13 cellular contexts compared by ENCODE assay signal in genomic region chr4:5747746-5748365, GRCh38. TPM values are rescaled to one million over a fixed set of nuclear protein-coding genes. Genes with fewer than 3 reads are reported as not detected.
DNase-seq lines count a peak whose midpoint lies in the region; ATAC-seq and TF ChIP-seq lines count a peak whose summit lies in the region.
"Had no signal": no experiment of that assay in that cellular context is flagged by ENCODE, and none has a peak within 500 bp of the region (broad histone marks: within the 10 kb centered on the region; RNA-seq: fewer than 3 reads in every experiment).

No MANE protein-coding gene starts in this region.

- no peak for TF ChIP-seq EP300 in stomach (IDR thresholded peaks at IDR 0.05)

- ATAC-seq in PC-3 (peak; percentile 75), HG02938 (IDR thresholded peaks at IDR 0.05; ENCODE audit: unreplicated experiment) (no peak)
- ATAC-seq in stimulated activated naive CD8-positive, alpha-beta T cell treated with anti-CD3 and anti-CD28 coated beads, Interleukin-15, amount 100 ng/mL, for 72 hours: no peak

- H3K4me2 ChIP-seq in PC-3 (ENCODE audit: low read length): peak overlapping the region; percentile 67

- peaks cover 19% of the 10 kb centered on the region for H3K4me1 ChIP-seq in PC-3 (ENCODE audit: insufficient read depth, low read length)
- peaks cover 0 to 7% (median 0%) of the 10 kb centered on the region in 4 donors for H3K4me1 ChIP-seq in stomach

- POLR2A ChIA-PET in PC-3 (lab: Charles Lee; ENCODE audit: unreplicated experiment): interaction anchor here (0.6 kb wide), 1 partner anchor 1500 kb away, joined by 5 read pairs; no protein-coding TSS in a partner anchor

- H3K4me3 ChIP-seq in AG09309 (ENCODE audit: control insufficient read depth, low read depth, low read length) (no peak overlapping the region), PC-3 (ENCODE audit: low read length) (no peak overlapping the region), epithelial cell of proximal tubule (ENCODE audit: low read depth, low read length) (no peak overlapping the region), stomach (no peak overlapping the region)
- H3K4me3 ChIP-seq: MG63 had no signal

- H3K9me3 ChIP-seq in PC-3 (ENCODE audit: low read length) (no peaks in the 10 kb centered on the region), stomach (no peaks in the 10 kb centered on the region)
- H3K9me3 ChIP-seq: MG63 had no signal

- no peak overlapping the region for H2AFZ ChIP-seq in PC-3 (ENCODE audit: low read length)

- intact Hi-C loops in PC-3 (cut with micrococcal nuclease) (loop anchor here (5.0 kb wide), 1 partner anchor 111 kb away; no protein-coding TSS in a partner anchor), stomach (cut with DNase I; ENCODE audit: low total_unique reads) (no loop called here)

- H3K27me3 ChIP-seq in PC-3 (ENCODE audit: low read length) (no peaks in the 10 kb centered on the region), stomach (no peaks in the 10 kb centered on the region)
- H3K27me3 ChIP-seq: MG63 had no signal

- H3K9me3 Mint-ChIP-seq in stimulated activated naive CD8-positive, alpha-beta T cell treated with anti-CD3 and anti-CD28 coated beads, Interleukin-15, amount 100 ng/mL, for 72 hours: no peaks in the 10 kb centered on the region
- H3K9me3 Mint-ChIP-seq: central memory CD8-positive, alpha-beta T cell had no signal

- H4K20me1 ChIP-seq in PC-3 (ENCODE audit: low read length): no peaks in the 10 kb centered on the region

- H3K79me2 ChIP-seq in PC-3 (ENCODE audit: low read length): no peaks in the 10 kb centered on the region

- no TSS peak for BruUV-seq in PC-3 (replicated peaks; lab: Mats Ljungman, UMichigan)

- TF ChIP-seq CTCF in AG09309 (IDR thresholded peaks at IDR 0.05; ENCODE audit: control insufficient read depth, insufficient read depth, low read depth, low read length, missing control alignments): no peak
- TF ChIP-seq CTCF in PC-3 (conservative IDR thresholded peaks at IDR 0.05; ENCODE audit: low read depth, low read length): no peak
- TF ChIP-seq CTCF in epithelial cell of proximal tubule (conservative IDR thresholded peaks at IDR 0.05; ENCODE audit: low read depth, low read length): no peak
- TF ChIP-seq CTCF in stomach (IDR thresholded peaks at IDR 0.05): no peak

- TF ChIP-seq POLR2A in stomach (IDR thresholded peaks at IDR 0.05): no peak

- peak; percentile 95 for DNase-seq in AG09309 (ENCODE audit: low read depth)
- DNase-seq in PC-3: peak; percentile 87
- peak; percentile 90 for DNase-seq in epithelial cell of proximal tubule (ENCODE audit: low read depth)
- DNase-seq in mesenteric fat pad (ENCODE audit: low spot score): peak; percentile 28
- no peak for DNase-seq in stimulated activated naive CD8-positive, alpha-beta T cell treated with anti-CD3 and anti-CD28 coated beads, Interleukin-15, amount 100 ng/mL, for 72 hours
- DNase-seq in stomach: no peak
- DNase-seq in NCI-H1092 (lab: John Stamatoyannopoulos, UW): no peak
- DNase-seq: CD8-positive, alpha-beta memory T cell; MG63; NCI-H526; T-helper 1 cell had no signal

- H3K36me3 ChIP-seq in PC-3 (ENCODE audit: low read depth, low read length) (peaks cover 23% of the 10 kb centered on the region), stomach (peaks cover 2 to 66% (median 41%) of the 10 kb centered on the region in 4 donors)

- no peaks in the 10 kb centered on the region for H3F3A ChIP-seq in PC-3 (ENCODE audit: low read length, unreplicated experiment)

- 35 to 74% (median 59%) methylated on average over 11 of the region's 11 CpGs for WGBS in stomach, 5 donors

- H3K27ac ChIP-seq in PC-3 (ENCODE audit: low read length) (peak overlapping the region; percentile 98), stomach (peak overlapping the region in 2 of 5 donors; percentile 21 to 28)

- H3K9ac ChIP-seq in PC-3 (ENCODE audit: low read length): peak overlapping the region; percentile 80

- H3K27me3 Mint-ChIP-seq in stimulated activated naive CD8-positive, alpha-beta T cell treated with anti-CD3 and anti-CD28 coated beads, Interleukin-15, amount 100 ng/mL, for 72 hours: peaks cover 8% of the 10 kb centered on the region
- H3K27me3 Mint-ChIP-seq: central memory CD8-positive, alpha-beta T cell had no signal

- H3K4me1 Mint-ChIP-seq in stimulated activated naive CD8-positive, alpha-beta T cell treated with anti-CD3 and anti-CD28 coated beads, Interleukin-15, amount 100 ng/mL, for 72 hours: no peaks in the 10 kb centered on the region
- H3K4me1 Mint-ChIP-seq: CD8-positive, alpha-beta memory T cell; central memory CD8-positive, alpha-beta T cell had no signal

- H3K27ac Mint-ChIP-seq in stimulated activated naive CD8-positive, alpha-beta T cell treated with anti-CD3 and anti-CD28 coated beads, Interleukin-15, amount 100 ng/mL, for 72 hours: no peak overlapping the region
- H3K27ac Mint-ChIP-seq: CD8-positive, alpha-beta memory T cell had no signal

- no peak overlapping the region for H3K4me3 Mint-ChIP-seq in stimulated activated naive CD8-positive, alpha-beta T cell treated with anti-CD3 and anti-CD28 coated beads, Interleukin-15, amount 100 ng/mL, for 72 hours
- H3K4me3 Mint-ChIP-seq: CD8-positive, alpha-beta memory T cell; central memory CD8-positive, alpha-beta T cell had no signal

- H3K9me2 ChIP-seq in PC-3 (replicated peaks; ENCODE audit: low read length): no peaks in the 10 kb centered on the region

- CTCF ChIA-PET in PC-3 (lab: Charles Lee): no interaction called here

RNA-seq across cellular contexts. Expression of gene EVC, which starts 36.9 kb away (rescaled TPM):
- total RNA-seq in PC-3 (2014; rRNA removed): 22.7 and 29.9 TPM in 2 replicates
- total RNA-seq in epithelial cell of proximal tubule: 9.7 and 13.5 TPM in 2 replicates
- total RNA-seq in mesenteric fat pad: 16.6 TPM
- total RNA-seq in stomach: 100 to 1,000 TPM in 1 of 5 donors, 10 to 100 TPM in 3, 1 to 10 TPM in 1; 7.0 to 346 (median 18.7) TPM
- 1 to 10 TPM; 1.5 to 2.8 (median 2.1) TPM for polyA plus RNA-seq in stomach

RNA-seq across cellular contexts. Expression of gene EVC2, which starts 39.5 kb away (rescaled TPM):
- total RNA-seq in PC-3 (2014; rRNA removed) (3.2 and 4.5 TPM in 2 replicates), epithelial cell of proximal tubule (4.8 and 9.3 TPM in 2 replicates), mesenteric fat pad (4.0 TPM), stomach (10 to 100 TPM in 3 of 5 donors, 1 to 10 TPM in 2; 3.9 to 11.7 (median 10.3) TPM)
- polyA plus RNA-seq in stomach: 1 to 10 TPM in 2 of 3 donors, under 1 TPM in 1; 0.76 to 1.4 (median 1.1) TPM

Comparison
In these comparisons a context has a peak if more than half of its experiments do, and no peak if none do; other contexts are left out.
1. DNase-seq: peak in AG09309 (single experiment), PC-3 (single experiment), epithelial cell of proximal tubule (single experiment) and mesenteric fat pad (single experiment); none in stimulated activated naive CD8-positive, alpha-beta T cell treated with anti-CD3 and anti-CD28 coated beads, Interleukin-15, amount 100 ng/mL, for 72 hours (0 of 2), stomach (single experiment) and NCI-H1092 (single experiment).